ENCODE assay signal across 8 cellular contexts in the genomic region with DNA sequence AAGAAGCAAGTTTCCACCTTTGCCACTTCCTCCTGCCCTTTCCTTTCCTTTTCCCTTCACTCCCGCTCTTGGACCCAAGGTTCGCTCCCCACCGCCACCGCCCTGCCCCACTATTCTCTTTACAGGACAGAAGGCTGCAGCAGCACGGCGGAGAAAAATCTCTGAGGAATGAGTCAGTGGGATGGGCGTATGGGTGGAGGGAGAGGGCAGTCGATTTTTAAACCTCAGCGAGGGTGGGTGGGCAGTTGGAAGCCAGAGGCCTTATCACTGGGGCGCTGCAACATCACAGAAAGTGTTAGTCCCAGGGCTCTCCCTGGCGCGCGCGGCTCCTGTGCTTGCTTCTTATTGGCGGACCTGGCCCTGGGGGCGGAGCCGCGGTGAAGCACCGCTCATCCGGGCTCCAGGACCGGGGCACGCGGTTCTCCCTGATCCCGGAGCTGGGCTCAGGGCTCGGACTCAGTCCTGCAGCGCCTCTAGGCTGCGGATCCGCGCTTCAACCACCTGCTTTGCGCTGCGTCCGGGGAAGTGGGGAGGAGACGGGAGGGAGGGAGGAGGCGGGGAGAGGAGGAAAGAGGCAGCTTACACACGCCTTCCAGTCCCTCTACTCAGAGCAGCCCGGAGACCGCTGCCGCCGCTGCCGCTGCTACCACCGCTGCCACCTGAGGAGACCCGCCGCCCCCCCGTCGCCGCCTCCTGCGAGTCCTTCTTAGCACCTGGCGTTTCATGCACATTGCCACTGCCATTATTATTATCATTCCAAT. TPM values are rescaled to one million over a fixed set of nuclear protein-coding genes. Genes with fewer than 3 reads are reported as not detected.
A peak's percentile ranks its signal among the peaks of the same experiment; 100 is the strongest.
DNase-seq lines count a peak whose midpoint lies in the region; ATAC-seq and TF ChIP-seq lines count a peak whose summit lies in the region.

A gene (plus strand): TSS at position 608 of the 761 bp plus-strand sequence.

- H3K27me3 ChIP-seq in BE2C, result no peaks in the 10 kb centered on the region

- TF ChIP-seq CTCF in BE2C (IDR thresholded peaks at IDR 0.05; ENCODE audit: low read depth, low read length), result peak; percentile 74

- TF ChIP-seq POLR2A in GM19099 (IDR thresholded peaks at IDR 0.05; ENCODE audit: extremely low read depth, insufficient read length, low read depth), result peak; percentile 77

- H3K4me3 ChIP-seq in BE2C (ENCODE audit: low read depth, low read length), result peak within 1 kb of the TSS; percentile 82

- peaks cover 10% of the 10 kb centered on the region for H3K4me1 ChIP-seq in BE2C

- no peaks in the 10 kb centered on the region for H3K9me3 ChIP-seq in BE2C

- peak; percentile 47 for ATAC-seq in HG03378 (IDR thresholded peaks at IDR 0.05; ENCODE audit: unreplicated experiment)

- peak within 1 kb of the TSS; percentile 95 for H3K27ac ChIP-seq in cingulate gyrus (ENCODE audit: low read depth, low read length)

- DNase-seq in BE2C, result peak; percentile 99
- DNase-seq in NCI-H460 (ENCODE audit: extremely low read depth, low read depth), result peak; percentile 95
- peak; percentile 62 to 77 for DNase-seq in activated CD4-positive, alpha-beta T cell treated with anti-CD3 and anti-CD28 coated beads for 24 hours (ENCODE audit: low read depth in 2 of 2)
- DNase-seq in kidney tubule cell (ENCODE audit: low spot score), result peak; percentile 100
- DNase-seq in stimulated activated CD4-positive, alpha-beta T cell treated with anti-CD3 and anti-CD28 coated beads, Interleukin-1b, Interleukin-23, amount 100 ng/mL, for 24 hours (ENCODE audit: low read depth in 4 of 4, low spot score in 1 of 4), result peak in 3 of 4 experiments; percentile 54 to 80 (median 70)

- peaks cover under 1% of the 10 kb centered on the region; the same call in 1 of the 2 replicates for H3K36me3 ChIP-seq in BE2C

RNA-seq across cellular contexts. Expression of the gene that starts here (rescaled TPM):
- 67.4 TPM for polyA plus RNA-seq in BE2C (2012; ENCODE audit: insufficient read depth, insufficient read length, low read depth)
- 72.7 and 73.9 TPM in 2 replicates for total RNA-seq in NCI-H460 (2014; rRNA removed; shearing (Covaris generic))
- 37.2 and 56.4 TPM in 2 replicates for polyA plus RNA-seq in NCI-H460 (2014; cell fraction: nucleus; rRNA removed)

Comparison
In these comparisons a context has a peak if more than half of its experiments do, and no peak if none do; other contexts are left out.
1. Peak in every context shown above with its lines: DNase-seq, ATAC-seq, H3K4me3 ChIP-seq and H3K27ac ChIP-seq.